2 cellular contexts compared by ENCODE assay signal in the genomic region with DNA sequence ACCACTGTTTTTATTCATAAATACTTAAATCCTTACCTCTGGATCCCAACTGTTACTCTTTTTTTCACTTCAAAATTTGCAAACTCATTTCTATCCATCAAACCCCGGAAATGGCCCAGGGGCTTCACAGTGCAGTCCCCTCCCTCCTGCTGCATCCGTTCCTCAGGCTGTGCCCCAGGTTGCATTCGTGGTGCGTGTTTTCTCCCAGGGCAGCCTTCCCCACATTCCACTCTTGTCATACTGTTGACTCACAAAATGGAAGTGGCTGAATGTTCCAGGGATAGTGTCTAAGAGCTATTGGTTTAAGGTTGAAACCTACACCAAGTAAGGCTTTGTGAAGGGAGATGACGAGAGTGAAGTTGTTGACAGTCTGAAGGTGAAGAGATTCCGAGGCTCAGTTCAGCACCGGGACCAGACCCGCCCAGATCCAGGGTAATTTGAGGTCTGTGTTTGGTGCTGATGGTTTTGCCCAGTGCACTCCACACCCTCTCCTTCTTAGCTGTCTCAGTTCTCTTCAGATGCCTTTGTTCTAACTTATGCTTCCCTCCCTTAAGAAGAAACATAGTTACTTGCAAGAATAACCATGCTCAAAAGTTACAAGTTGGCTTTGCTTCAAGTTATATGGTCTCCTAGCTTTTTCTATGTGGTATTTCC.
A peak's percentile ranks its signal among the peaks of the same experiment; 100 is the strongest.
TF ChIP-seq lines count a peak whose summit lies in the region.

No MANE protein-coding gene starts in this region.

TF ChIP-seq in liver, 16 proteins besides CTCF, POLR2A, EP300 and RAD21 (continued from another document):
- TF ChIP-seq, protein P1, sequence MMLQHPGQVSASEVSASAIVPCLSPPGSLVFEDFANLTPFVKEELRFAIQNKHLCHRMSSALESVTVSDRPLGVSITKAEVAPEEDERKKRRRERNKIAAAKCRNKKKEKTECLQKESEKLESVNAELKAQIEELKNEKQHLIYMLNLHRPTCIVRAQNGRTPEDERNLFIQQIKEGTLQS (IDR thresholded peaks at IDR 0.05) = no peak
- TF ChIP-seq, protein P2, sequence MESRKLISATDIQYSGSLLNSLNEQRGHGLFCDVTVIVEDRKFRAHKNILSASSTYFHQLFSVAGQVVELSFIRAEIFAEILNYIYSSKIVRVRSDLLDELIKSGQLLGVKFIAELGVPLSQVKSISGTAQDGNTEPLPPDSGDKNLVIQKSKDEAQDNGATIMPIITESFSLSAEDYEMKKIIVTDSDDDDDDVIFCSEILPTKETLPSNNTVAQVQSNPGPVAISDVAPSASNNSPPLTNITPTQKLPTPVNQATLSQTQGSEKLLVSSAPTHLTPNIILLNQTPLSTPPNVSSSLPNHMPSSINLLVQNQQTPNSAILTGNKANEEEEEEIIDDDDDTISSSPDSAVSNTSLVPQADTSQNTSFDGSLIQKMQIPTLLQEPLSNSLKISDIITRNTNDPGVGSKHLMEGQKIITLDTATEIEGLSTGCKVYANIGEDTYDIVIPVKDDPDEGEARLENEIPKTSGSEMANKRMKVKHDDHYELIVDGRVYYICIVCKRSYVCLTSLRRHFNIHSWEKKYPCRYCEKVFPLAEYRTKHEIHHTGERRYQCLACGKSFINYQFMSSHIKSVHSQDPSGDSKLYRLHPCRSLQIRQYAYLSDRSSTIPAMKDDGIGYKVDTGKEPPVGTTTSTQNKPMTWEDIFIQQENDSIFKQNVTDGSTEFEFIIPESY (IDR thresholded peaks at IDR 0.05) = peak; percentile 23
- TF ChIP-seq SP1 (IDR thresholded peaks at IDR 0.05) = peak; percentile 11
- TF ChIP-seq, protein P3, sequence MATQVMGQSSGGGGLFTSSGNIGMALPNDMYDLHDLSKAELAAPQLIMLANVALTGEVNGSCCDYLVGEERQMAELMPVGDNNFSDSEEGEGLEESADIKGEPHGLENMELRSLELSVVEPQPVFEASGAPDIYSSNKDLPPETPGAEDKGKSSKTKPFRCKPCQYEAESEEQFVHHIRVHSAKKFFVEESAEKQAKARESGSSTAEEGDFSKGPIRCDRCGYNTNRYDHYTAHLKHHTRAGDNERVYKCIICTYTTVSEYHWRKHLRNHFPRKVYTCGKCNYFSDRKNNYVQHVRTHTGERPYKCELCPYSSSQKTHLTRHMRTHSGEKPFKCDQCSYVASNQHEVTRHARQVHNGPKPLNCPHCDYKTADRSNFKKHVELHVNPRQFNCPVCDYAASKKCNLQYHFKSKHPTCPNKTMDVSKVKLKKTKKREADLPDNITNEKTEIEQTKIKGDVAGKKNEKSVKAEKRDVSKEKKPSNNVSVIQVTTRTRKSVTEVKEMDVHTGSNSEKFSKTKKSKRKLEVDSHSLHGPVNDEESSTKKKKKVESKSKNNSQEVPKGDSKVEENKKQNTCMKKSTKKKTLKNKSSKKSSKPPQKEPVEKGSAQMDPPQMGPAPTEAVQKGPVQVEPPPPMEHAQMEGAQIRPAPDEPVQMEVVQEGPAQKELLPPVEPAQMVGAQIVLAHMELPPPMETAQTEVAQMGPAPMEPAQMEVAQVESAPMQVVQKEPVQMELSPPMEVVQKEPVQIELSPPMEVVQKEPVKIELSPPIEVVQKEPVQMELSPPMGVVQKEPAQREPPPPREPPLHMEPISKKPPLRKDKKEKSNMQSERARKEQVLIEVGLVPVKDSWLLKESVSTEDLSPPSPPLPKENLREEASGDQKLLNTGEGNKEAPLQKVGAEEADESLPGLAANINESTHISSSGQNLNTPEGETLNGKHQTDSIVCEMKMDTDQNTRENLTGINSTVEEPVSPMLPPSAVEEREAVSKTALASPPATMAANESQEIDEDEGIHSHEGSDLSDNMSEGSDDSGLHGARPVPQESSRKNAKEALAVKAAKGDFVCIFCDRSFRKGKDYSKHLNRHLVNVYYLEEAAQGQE (IDR thresholded peaks at IDR 0.05) = no peak
- TF ChIP-seq RXRA (IDR thresholded peaks at IDR 0.05) = peak in 1 of 2 donors; percentile 3
- TF ChIP-seq YY1 (IDR thresholded peaks at IDR 0.05) = peak; percentile 30
- no peak for TF ChIP-seq JUND (IDR thresholded peaks at IDR 0.05)
- no peak for TF ChIP-seq GABPA (IDR thresholded peaks at IDR 0.05 in 1 of 2, conservative IDR thresholded peaks at IDR 0.05 in 1 of 2)

TF ChIP-seq in HepG2, 621 proteins besides CTCF, POLR2A, EP300 and RAD21 (continued from another document):
- TF ChIP-seq, protein P4, sequence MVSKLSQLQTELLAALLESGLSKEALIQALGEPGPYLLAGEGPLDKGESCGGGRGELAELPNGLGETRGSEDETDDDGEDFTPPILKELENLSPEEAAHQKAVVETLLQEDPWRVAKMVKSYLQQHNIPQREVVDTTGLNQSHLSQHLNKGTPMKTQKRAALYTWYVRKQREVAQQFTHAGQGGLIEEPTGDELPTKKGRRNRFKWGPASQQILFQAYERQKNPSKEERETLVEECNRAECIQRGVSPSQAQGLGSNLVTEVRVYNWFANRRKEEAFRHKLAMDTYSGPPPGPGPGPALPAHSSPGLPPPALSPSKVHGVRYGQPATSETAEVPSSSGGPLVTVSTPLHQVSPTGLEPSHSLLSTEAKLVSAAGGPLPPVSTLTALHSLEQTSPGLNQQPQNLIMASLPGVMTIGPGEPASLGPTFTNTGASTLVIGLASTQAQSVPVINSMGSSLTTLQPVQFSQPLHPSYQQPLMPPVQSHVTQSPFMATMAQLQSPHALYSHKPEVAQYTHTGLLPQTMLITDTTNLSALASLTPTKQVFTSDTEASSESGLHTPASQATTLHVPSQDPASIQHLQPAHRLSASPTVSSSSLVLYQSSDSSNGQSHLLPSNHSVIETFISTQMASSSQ (IDR thresholded peaks at IDR 0.05; ENCODE audit: low read depth) = no peak
- TF ChIP-seq, protein P4 (CRISPR knock-in tag; IDR thresholded peaks at IDR 0.05; ENCODE audit: borderline replicate concordance) = no peak
- TF ChIP-seq MIER3 (CRISPR knock-in tag; IDR thresholded peaks at IDR 0.05; ENCODE audit: borderline replicate concordance) = no peak
- TF ChIP-seq ELF3 (CRISPR knock-in tag; IDR thresholded peaks at IDR 0.05) = no peak
- no peak for TF ChIP-seq SNAPC2 (CRISPR knock-in tag; IDR thresholded peaks at IDR 0.05)
- TF ChIP-seq, protein P5, sequence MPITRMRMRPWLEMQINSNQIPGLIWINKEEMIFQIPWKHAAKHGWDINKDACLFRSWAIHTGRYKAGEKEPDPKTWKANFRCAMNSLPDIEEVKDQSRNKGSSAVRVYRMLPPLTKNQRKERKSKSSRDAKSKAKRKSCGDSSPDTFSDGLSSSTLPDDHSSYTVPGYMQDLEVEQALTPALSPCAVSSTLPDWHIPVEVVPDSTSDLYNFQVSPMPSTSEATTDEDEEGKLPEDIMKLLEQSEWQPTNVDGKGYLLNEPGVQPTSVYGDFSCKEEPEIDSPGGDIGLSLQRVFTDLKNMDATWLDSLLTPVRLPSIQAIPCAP (CRISPR knock-in tag; IDR thresholded peaks at IDR 0.05; ENCODE audit: low read depth) = no peak
- no peak for TF ChIP-seq ZKSCAN1 (IDR thresholded peaks at IDR 0.05; ENCODE audit: low read length)
- TF ChIP-seq ZNF672 (CRISPR knock-in tag; IDR thresholded peaks at IDR 0.05) = no peak
- no peak for TF ChIP-seq MLLT10 (CRISPR knock-in tag; IDR thresholded peaks at IDR 0.05)
- no peak for TF ChIP-seq SRSF1 (optimal IDR thresholded peaks at IDR 0.05; ENCODE audit: low read depth, low read length)
- TF ChIP-seq, protein P6, sequence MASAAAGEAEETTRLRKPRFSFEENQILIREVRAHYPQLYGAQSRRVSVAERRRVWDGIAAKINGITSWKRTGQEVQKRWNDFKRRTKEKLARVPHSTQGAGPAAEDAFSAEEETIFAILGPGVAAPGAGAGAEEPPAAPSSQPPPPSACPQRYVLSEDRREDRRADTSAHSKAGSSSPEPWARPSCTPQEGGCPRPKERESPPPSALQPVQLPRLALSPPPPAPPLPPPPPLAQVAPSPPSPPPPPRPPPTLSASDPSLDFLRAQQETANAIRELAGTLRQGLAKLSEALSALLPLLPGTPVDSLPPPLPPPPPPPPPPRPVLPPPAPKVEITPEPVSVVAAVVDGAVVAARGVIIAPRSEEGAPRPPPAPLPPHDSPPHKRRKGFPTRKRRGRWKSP (CRISPR knock-in tag; IDR thresholded peaks at IDR 0.05) = no peak
- TF ChIP-seq JUNB (CRISPR knock-in tag; IDR thresholded peaks at IDR 0.05; ENCODE audit: borderline replicate concordance) = no peak
- TF ChIP-seq, protein P7, sequence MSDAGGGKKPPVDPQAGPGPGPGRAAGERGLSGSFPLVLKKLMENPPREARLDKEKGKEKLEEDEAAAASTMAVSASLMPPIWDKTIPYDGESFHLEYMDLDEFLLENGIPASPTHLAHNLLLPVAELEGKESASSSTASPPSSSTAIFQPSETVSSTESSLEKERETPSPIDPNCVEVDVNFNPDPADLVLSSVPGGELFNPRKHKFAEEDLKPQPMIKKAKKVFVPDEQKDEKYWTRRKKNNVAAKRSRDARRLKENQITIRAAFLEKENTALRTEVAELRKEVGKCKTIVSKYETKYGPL (CRISPR knock-in tag; IDR thresholded peaks at IDR 0.05) = no peak
- TF ChIP-seq, protein P8, sequence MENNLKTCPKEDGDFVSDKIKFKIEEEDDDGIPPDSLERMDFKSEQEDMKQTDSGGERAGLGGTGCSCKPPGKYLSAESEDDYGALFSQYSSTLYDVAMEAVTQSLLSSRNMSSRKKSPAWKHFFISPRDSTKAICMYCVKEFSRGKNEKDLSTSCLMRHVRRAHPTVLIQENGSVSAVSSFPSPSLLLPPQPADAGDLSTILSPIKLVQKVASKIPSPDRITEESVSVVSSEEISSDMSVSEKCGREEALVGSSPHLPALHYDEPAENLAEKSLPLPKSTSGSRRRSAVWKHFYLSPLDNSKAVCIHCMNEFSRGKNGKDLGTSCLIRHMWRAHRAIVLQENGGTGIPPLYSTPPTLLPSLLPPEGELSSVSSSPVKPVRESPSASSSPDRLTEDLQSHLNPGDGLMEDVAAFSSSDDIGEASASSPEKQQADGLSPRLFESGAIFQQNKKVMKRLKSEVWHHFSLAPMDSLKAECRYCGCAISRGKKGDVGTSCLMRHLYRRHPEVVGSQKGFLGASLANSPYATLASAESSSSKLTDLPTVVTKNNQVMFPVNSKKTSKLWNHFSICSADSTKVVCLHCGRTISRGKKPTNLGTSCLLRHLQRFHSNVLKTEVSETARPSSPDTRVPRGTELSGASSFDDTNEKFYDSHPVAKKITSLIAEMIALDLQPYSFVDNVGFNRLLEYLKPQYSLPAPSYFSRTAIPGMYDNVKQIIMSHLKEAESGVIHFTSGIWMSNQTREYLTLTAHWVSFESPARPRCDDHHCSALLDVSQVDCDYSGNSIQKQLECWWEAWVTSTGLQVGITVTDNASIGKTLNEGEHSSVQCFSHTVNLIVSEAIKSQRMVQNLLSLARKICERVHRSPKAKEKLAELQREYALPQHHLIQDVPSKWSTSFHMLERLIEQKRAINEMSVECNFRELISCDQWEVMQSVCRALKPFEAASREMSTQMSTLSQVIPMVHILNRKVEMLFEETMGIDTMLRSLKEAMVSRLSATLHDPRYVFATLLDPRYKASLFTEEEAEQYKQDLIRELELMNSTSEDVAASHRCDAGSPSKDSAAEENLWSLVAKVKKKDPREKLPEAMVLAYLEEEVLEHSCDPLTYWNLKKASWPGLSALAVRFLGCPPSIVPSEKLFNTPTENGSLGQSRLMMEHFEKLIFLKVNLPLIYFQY (CRISPR knock-in tag; IDR thresholded peaks at IDR 0.05; ENCODE audit: borderline replicate concordance) = no peak
- no peak for TF ChIP-seq MIER2 (CRISPR knock-in tag; IDR thresholded peaks at IDR 0.05)
